ENCODE assay signal across 24 cellular contexts in the genomic region with DNA sequence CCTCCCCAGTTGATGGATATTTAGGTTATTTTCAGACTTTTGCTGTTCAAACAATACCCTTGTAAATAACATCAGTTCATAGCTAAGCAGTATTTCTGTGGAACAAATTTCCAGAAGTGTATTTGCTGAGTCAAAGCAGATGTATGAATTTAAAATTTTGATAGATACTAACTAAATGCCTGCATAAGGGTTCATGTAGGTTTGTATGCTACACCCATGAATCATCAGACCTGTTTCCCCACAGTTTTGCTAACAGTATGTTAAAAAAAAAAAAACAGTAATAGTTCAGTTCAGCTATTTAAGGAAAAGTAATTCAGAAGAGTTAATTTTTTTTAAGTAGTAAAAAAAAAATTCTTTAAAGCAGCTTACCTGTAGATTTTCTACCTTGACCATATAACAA.
DNase-seq lines count a peak whose midpoint lies in the region; ATAC-seq, FAIRE-seq and TF ChIP-seq lines count a peak whose summit lies in the region.
"Had no signal": no experiment of that assay in that cellular context is flagged by ENCODE, and none has a peak within 500 bp of the region (broad histone marks: within the 10 kb centered on the region; RNA-seq: fewer than 3 reads in every experiment).

No MANE protein-coding gene starts in this region.

- 0 out of 2 replicates have a peak, but pooled peaks cover 4% of the 10 kb centered on the region for H3F3A ChIP-seq in GM23248 (ENCODE audit: insufficient read depth)

- H3K4me2 ChIP-seq in GM23248 (ENCODE audit: unreplicated experiment) (peak overlapping the region; percentile 14), astrocyte (ENCODE audit: low read length) (no peak overlapping the region)

- H3K9ac ChIP-seq in GM23248: no peak overlapping the region
- no peak overlapping the region for H3K9ac ChIP-seq in astrocyte (ENCODE audit: low read length)
- H3K9ac ChIP-seq in endodermal cell (ENCODE audit: extremely low read depth, low read length, poor library complexity, severe bottlenecking): no peak overlapping the region

- no peak overlapping the region for H3K27ac ChIP-seq in GM23248
- H3K27ac ChIP-seq in astrocyte (ENCODE audit: low read depth, low read length): no peak overlapping the region
- no peak overlapping the region for H3K27ac ChIP-seq in endodermal cell (ENCODE audit: low read depth, low read length)
- H3K27ac ChIP-seq: SJSA1 had no signal

- H3K9me3 Mint-ChIP-seq in astrocyte (ENCODE audit: unreplicated experiment) (peaks cover 8% of the 10 kb centered on the region), endodermal cell (peaks cover 27% of the 10 kb centered on the region)

- H3K27me3 Mint-ChIP-seq in astrocyte (ENCODE audit: low read depth, unreplicated experiment) (no peaks in the 10 kb centered on the region), endodermal cell (ENCODE audit: insufficient read depth) (peaks cover 13% of the 10 kb centered on the region)
- H3K27me3 Mint-ChIP-seq: B cell had no signal

- in situ Hi-C loops in GM23248 (cut with MboI): no loop called here

- no peak overlapping the region for H3K27ac Mint-ChIP-seq in astrocyte (ENCODE audit: unreplicated experiment)
- H3K27ac Mint-ChIP-seq in endodermal cell: no peak overlapping the region
- H3K27ac Mint-ChIP-seq: B cell, H9 had no signal

- no peak for TF ChIP-seq CTCF in astrocyte (IDR thresholded peaks at IDR 0.05; ENCODE audit: insufficient read depth, low read depth, low read length)
- TF ChIP-seq CTCF in fibroblast of the aortic adventitia (IDR thresholded peaks at IDR 0.05; ENCODE audit: insufficient read depth, low read length): no peak
- TF ChIP-seq CTCF in endodermal cell (conservative IDR thresholded peaks at IDR 0.05): no peak

- no peak for ATAC-seq in HG03432 (IDR thresholded peaks at IDR 0.05; ENCODE audit: unreplicated experiment)
- ATAC-seq: GM12878, Right ventricle myocardium inferior had no signal

- H3K4me3 Mint-ChIP-seq in astrocyte (ENCODE audit: unreplicated experiment) (no peak overlapping the region), endodermal cell (no peak overlapping the region)
- H3K4me3 Mint-ChIP-seq: B cell, H9 had no signal

- H3K4me1 ChIP-seq in GM23248 (ENCODE audit: insufficient read depth) (peaks cover 15% of the 10 kb centered on the region), astrocyte (ENCODE audit: insufficient read depth, low read length) (no peaks in the 10 kb centered on the region), endodermal cell (ENCODE audit: control insufficient read depth, insufficient read depth, low read length) (no peaks in the 10 kb centered on the region)

- H3K4me1 Mint-ChIP-seq in astrocyte (ENCODE audit: low read depth, unreplicated experiment): peaks cover 9% of the 10 kb centered on the region
- no peaks in the 10 kb centered on the region for H3K4me1 Mint-ChIP-seq in endodermal cell
- H3K4me1 Mint-ChIP-seq: B cell had no signal

- H3K36me3 Mint-ChIP-seq in astrocyte (ENCODE audit: low read depth, unreplicated experiment) (no peaks in the 10 kb centered on the region), endodermal cell (ENCODE audit: low read depth) (peaks cover 2% of the 10 kb centered on the region)

- H3K79me2 ChIP-seq in GM23248 (ENCODE audit: insufficient read depth): no peaks in the 10 kb centered on the region
- no peaks in the 10 kb centered on the region for H3K79me2 ChIP-seq in astrocyte (ENCODE audit: insufficient read depth, low read length)

- FAIRE-seq in astrocyte (lab: Jason Lieb, UNC): no peak
- FAIRE-seq: D721Med, GM12878, RCC 7860 had no signal

- no peaks in the 10 kb centered on the region for H3K9me2 ChIP-seq in GM23248 (ENCODE audit: insufficient read depth)

- H4K20me1 ChIP-seq in GM23248 (ENCODE audit: insufficient read depth): no peaks in the 10 kb centered on the region
- no peaks in the 10 kb centered on the region for H4K20me1 ChIP-seq in astrocyte (ENCODE audit: insufficient read depth, low read length)

- H3K9me3 ChIP-seq in GM23248 (ENCODE audit: low read depth) (no peaks in the 10 kb centered on the region), astrocyte (ENCODE audit: insufficient read depth, low read depth, low read length) (no peaks in the 10 kb centered on the region), endodermal cell (ENCODE audit: control insufficient read depth, low read length) (peaks cover 16% of the 10 kb centered on the region)

- H3K27me3 ChIP-seq in GM23248 (replicated peaks; ENCODE audit: insufficient read depth): no peaks in the 10 kb centered on the region
- no peaks in the 10 kb centered on the region for H3K27me3 ChIP-seq in astrocyte (ENCODE audit: insufficient read depth, low read length)
- no peaks in the 10 kb centered on the region for H3K27me3 ChIP-seq in endodermal cell (ENCODE audit: control insufficient read depth, insufficient read depth, low read length, poor library complexity, severe bottlenecking)
- H3K27me3 ChIP-seq: SJSA1 had no signal

- DNase-seq in AG08396 (ENCODE audit: low spot score) (peak; percentile 3), GM23248 (peak; percentile 52), astrocyte (ENCODE audit: low read depth) (peak; percentile 29), fibroblast of the aortic adventitia (ENCODE audit: low read depth) (peak; percentile 12), pons (ENCODE audit: low spot score) (no peak), endodermal cell (no peak)
- DNase-seq: 8988T, DMS53, H9, KG1, MV-4-11, NCI-H1105 treated with DMSO at 0.1 percent for 48 hours, NCI-H1694, NCI-H2081 treated with DMSO at 0.1 percent for 48 hours, NCI-H2171 treated with DMSO at 0.1 percent for 48 hours, NCI-H524 treated with DMSO at 0.1 percent for 48 hours, NCI-H82 had no signal

- no peaks in the 10 kb centered on the region for H3K36me3 ChIP-seq in GM23248 (ENCODE audit: low read depth)
- no peaks in the 10 kb centered on the region for H3K36me3 ChIP-seq in astrocyte (ENCODE audit: insufficient read depth, low read length)
- no peaks in the 10 kb centered on the region for H3K36me3 ChIP-seq in endodermal cell (ENCODE audit: control insufficient read depth, insufficient read depth, low read length)
- H3K36me3 ChIP-seq: SJSA1 had no signal

- H2AFZ ChIP-seq in GM23248 (no peak overlapping the region), astrocyte (ENCODE audit: low read depth, low read length) (no peak overlapping the region)

- H3K4me3 ChIP-seq in GM23248: no peak overlapping the region
- H3K4me3 ChIP-seq in astrocyte (ENCODE audit: insufficient read depth, low read depth, low read length): no peak overlapping the region
- no peak overlapping the region for H3K4me3 ChIP-seq in fibroblast of the aortic adventitia (ENCODE audit: low read depth, low read length)
- H3K4me3 ChIP-seq in endodermal cell (ENCODE audit: low read length): no peak overlapping the region
- H3K4me3 ChIP-seq: GM12878, SJSA1 had no signal

Comparison
In these comparisons a context has a peak if more than half of its experiments do, and no peak if none do; other contexts are left out.
1. DNase-seq: peak in AG08396 (single experiment), GM23248 (single experiment), astrocyte (single experiment) and fibroblast of the aortic adventitia (single experiment); none in pons (single experiment) and endodermal cell (single experiment).